Comparison of ENCODE assay signal across 8 cellular contexts in the genomic region with DNA sequence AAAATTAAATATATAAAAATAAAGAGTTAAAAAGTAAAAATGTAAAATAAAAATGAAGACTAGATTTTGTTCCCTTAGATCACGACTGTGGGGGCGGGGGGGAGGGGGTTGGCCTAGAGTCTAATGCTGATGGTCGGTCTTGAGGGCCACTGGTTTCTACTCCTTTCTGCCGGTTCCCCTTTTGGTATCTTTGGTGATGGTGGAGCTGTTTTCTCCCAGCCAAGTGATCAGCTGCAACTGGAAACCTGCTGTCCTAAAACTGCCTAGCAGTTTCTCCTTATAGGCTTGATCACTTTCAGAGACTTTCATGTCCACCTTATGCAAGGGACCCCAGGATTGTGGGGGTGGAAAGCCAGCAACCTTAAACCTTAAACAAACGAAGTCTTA. TPM values are rescaled to one million over a fixed set of nuclear protein-coding genes. Genes with fewer than 3 reads are reported as not detected.
A peak's percentile ranks its signal among the peaks of the same experiment; 100 is the strongest.
DNase-seq lines count a peak whose midpoint lies in the region; ATAC-seq and TF ChIP-seq lines count a peak whose summit lies in the region.

No MANE protein-coding gene starts in this region.

- no peak overlapping the region for H4K8ac ChIP-seq in trophoblast cell (ENCODE audit: low read depth, low read length)

- CTCF ChIA-PET in AG04450 (lab: Charles Lee), result interaction anchor here (0.6 to 2.4 kb wide), 2 partner anchors 110 to 117 kb away, joined by 4 to 15 read pairs; no protein-coding TSS in a partner anchor

- no peak overlapping the region for H4K91ac ChIP-seq in trophoblast cell (ENCODE audit: low read depth, low read length)

- peaks cover 30% of the 10 kb centered on the region for H3K4me1 ChIP-seq in RWPE2 (ENCODE audit: insufficient read depth, poor library complexity, severe bottlenecking)
- H3K4me1 ChIP-seq in trophoblast cell (ENCODE audit: control insufficient read depth in 1 of 2, insufficient read depth in 2 of 2, low read length in 2 of 2), result peaks cover 0 to 6% of the 10 kb centered on the region in 2 experiments
- peaks cover 7% of the 10 kb centered on the region for H3K4me1 ChIP-seq in prostate gland (replicated peaks)

- peaks cover 17% of the 10 kb centered on the region for H3K79me2 ChIP-seq in trophoblast cell (ENCODE audit: control insufficient read depth, insufficient read depth, low read length, poor library complexity)

- H3K79me1 ChIP-seq in trophoblast cell (ENCODE audit: low read length), result peaks cover 7% of the 10 kb centered on the region

- POLR2A ChIA-PET in AG04450 (lab: Yijun Ruan, JAX), result no interaction called here

- no peak overlapping the region for H3K23ac ChIP-seq in trophoblast cell (ENCODE audit: low read length)

- ATAC-seq in RWPE2 (ENCODE audit: low read depth) (no peak), HG03442 (IDR thresholded peaks at IDR 0.05; ENCODE audit: unreplicated experiment) (no peak)

- no peak overlapping the region for H2AFZ ChIP-seq in trophoblast cell (ENCODE audit: insufficient read depth, low read length, poor library complexity)

- no peaks in the 10 kb centered on the region for H3K27me3 ChIP-seq in AG04450 (ENCODE audit: control insufficient read depth, insufficient read depth, low read length)
- no peaks in the 10 kb centered on the region for H3K27me3 ChIP-seq in RWPE2 (ENCODE audit: insufficient read depth, poor library complexity, severe bottlenecking)
- H3K27me3 ChIP-seq in trophoblast cell (ENCODE audit: insufficient read depth, low read length), result no peaks in the 10 kb centered on the region
- no peaks in the 10 kb centered on the region for H3K27me3 ChIP-seq in prostate gland (replicated peaks; ENCODE audit: insufficient read depth)

- H3K14ac ChIP-seq in trophoblast cell (ENCODE audit: low read length), result no peak overlapping the region

- H2AK5ac ChIP-seq in trophoblast cell (ENCODE audit: low read length), result no peak overlapping the region

- WGBS in trophoblast cell (ENCODE audit: extremely low coverage, insufficient coverage, insufficient read length), result no CpG with 5 or more reads among the region's 5 CpGs
- 15% methylated on average over 5 of the region's 5 CpGs for WGBS in prostate gland

- H2BK5ac ChIP-seq in trophoblast cell (ENCODE audit: low read depth, low read length, poor library complexity), result no peak overlapping the region

- H3K27ac ChIP-seq in AG04450 (ENCODE audit: low read depth, low read length), result no peak overlapping the region
- H3K27ac ChIP-seq in RWPE2 (ENCODE audit: poor library complexity, severe bottlenecking), result peak overlapping the region; percentile 60
- H3K27ac ChIP-seq in trophoblast cell (ENCODE audit: low read depth, low read length), result no peak overlapping the region
- H3K27ac ChIP-seq in prostate gland, result no peak overlapping the region

- no peak overlapping the region for H2BK120ac ChIP-seq in trophoblast cell (ENCODE audit: insufficient read depth, low read length, poor library complexity)

- intact Hi-C loops in prostate gland (cut with DNase I), result loop anchor here (5.0 kb wide), 2 partner anchors 1142 to 1212 kb away; a partner anchor contains a TSS

- no peak overlapping the region for H3K4ac ChIP-seq in trophoblast cell (ENCODE audit: low read depth, low read length)

- no peak for DNase-seq in AG04450 (ENCODE audit: low read depth, low spot score)
- peak; percentile 30 for DNase-seq in GM19238 (ENCODE audit: insufficient read length, low spot score)
- no peak for DNase-seq in RWPE2 (ENCODE audit: low spot score)
- peak; percentile 15 to 20 for DNase-seq in erythroblast (lab: John Stamatoyannopoulos, UW)
- DNase-seq in trophoblast cell, result no peak
- no peak for DNase-seq in superior temporal gyrus (ENCODE audit: extremely low spot score)
- no peak for DNase-seq in prostate gland (ENCODE audit: low spot score)

- H3K36me3 ChIP-seq in RWPE2 (ENCODE audit: low read depth), result peaks cover 43% of the 10 kb centered on the region
- peaks cover 10 to 16% of the 10 kb centered on the region in 2 experiments for H3K36me3 ChIP-seq in trophoblast cell (ENCODE audit: control insufficient read depth in 1 of 2, insufficient read depth in 2 of 2, low read length in 2 of 2)
- H3K36me3 ChIP-seq in prostate gland, result no peaks in the 10 kb centered on the region

- TF ChIP-seq CTCF in AG04450 (IDR thresholded peaks at IDR 0.05; ENCODE audit: low read depth, low read length), result no peak
- no peak for TF ChIP-seq CTCF in RWPE2 (IDR thresholded peaks at IDR 0.05; ENCODE audit: poor library complexity, severe bottlenecking)
- no peak for TF ChIP-seq CTCF in prostate gland (IDR thresholded peaks at IDR 0.05)

- H3K9me3 ChIP-seq in AG04450 (ENCODE audit: control insufficient read depth, insufficient read depth, low read length) (no peaks in the 10 kb centered on the region), RWPE2 (ENCODE audit: severe bottlenecking) (no peaks in the 10 kb centered on the region), trophoblast cell (ENCODE audit: insufficient read depth, low read depth, low read length) (no peaks in the 10 kb centered on the region), prostate gland (no peaks in the 10 kb centered on the region)

- H3K18ac ChIP-seq in trophoblast cell (ENCODE audit: low read length), result no peak overlapping the region

- H3K4me3 ChIP-seq in AG04450 (ENCODE audit: low read depth, low read length), result peak overlapping the region; percentile 91
- H3K4me3 ChIP-seq in RWPE2 (ENCODE audit: severe bottlenecking), result peak overlapping the region; percentile 94
- H3K4me3 ChIP-seq in trophoblast cell (ENCODE audit: low read depth, low read length), result no peak overlapping the region
- H3K4me3 ChIP-seq in prostate gland, result peak overlapping the region in 1 of 2 donors; percentile 68

- H2BK12ac ChIP-seq in trophoblast cell (ENCODE audit: low read length), result no peak overlapping the region

- peak overlapping the region; percentile 99 for H3K4me2 ChIP-seq in trophoblast cell (ENCODE audit: low read length)

- no peak for TF ChIP-seq POLR2A in erythroblast (IDR thresholded peaks at IDR 0.05; ENCODE audit: low read length)
- no peak for TF ChIP-seq POLR2A in prostate gland (IDR thresholded peaks at IDR 0.05)

- peak overlapping the region; percentile 9 for H3K9ac ChIP-seq in trophoblast cell (ENCODE audit: low read length)

- H4K12ac ChIP-seq in trophoblast cell (ENCODE audit: low read depth, low read length), result no peak overlapping the region

RNA-seq across cellular contexts. Expression of a gene that starts 1.1 kb away (rescaled TPM):
- polyA plus RNA-seq in AG04450 (2011; rRNA removed), result 19.7 and 20.7 TPM in 2 replicates
- polyA minus RNA-seq in AG04450 (2011; rRNA and poly(A)+ RNA removed), result 7.3 and 9.8 TPM in 2 replicates
- 8.9 and 9.3 TPM in 2 replicates for polyA plus RNA-seq in trophoblast cell (2013)
- total RNA-seq in prostate gland, result 10 to 100 TPM in 1 of 2 donors, 1 to 10 TPM in 1; 9.4 to 29.3 TPM

RNA-seq across cellular contexts. Expression of a gene that starts 1.5 kb away (rescaled TPM):
- polyA plus RNA-seq in AG04450 (2011; rRNA removed), result 41.5 and 42.0 TPM in 2 replicates
- polyA minus RNA-seq in AG04450 (2011; rRNA and poly(A)+ RNA removed), result 30.2 and 32.1 TPM in 2 replicates
- 34.2 and 36.1 TPM in 2 replicates for polyA plus RNA-seq in trophoblast cell (2013)
- total RNA-seq in prostate gland, result 10 to 100 TPM; 40.8 to 54.5 TPM

Comparison
In these comparisons a context has a peak if more than half of its experiments do, and no peak if none do; other contexts are left out.
1. DNase-seq: peak in GM19238 (single experiment) and erythroblast (2 of 2); none in AG04450 (single experiment), RWPE2 (single experiment), trophoblast cell (0 of 2), superior temporal gyrus (single experiment) and prostate gland (single experiment).